Comparison of ENCODE assay signal across 8 cellular contexts in genomic region chr1:173866462-173866861, GRCh38. TPM values are rescaled to one million over a fixed set of nuclear protein-coding genes. Genes with fewer than 3 reads are reported as not detected.
DNase-seq lines count a peak whose midpoint lies in the region; ATAC-seq and TF ChIP-seq lines count a peak whose summit lies in the region.

No MANE protein-coding gene starts in this region.

- peaks cover 41% of the 10 kb centered on the region for H4K20me1 ChIP-seq in OCI-LY7 (ENCODE audit: insufficient read depth, low read length)

- no peaks in the 10 kb centered on the region for H3K9me2 ChIP-seq in OCI-LY7 (ENCODE audit: insufficient read depth, low read length)

- H3K9me3 ChIP-seq in OCI-LY7 (ENCODE audit: low read length) (no peaks in the 10 kb centered on the region), endocrine pancreas (ENCODE audit: control insufficient read depth, low read length) (no peaks in the 10 kb centered on the region), neutrophil (no peaks in the 10 kb centered on the region)

- H3K36me3 ChIP-seq in OCI-LY7 (ENCODE audit: insufficient read depth, low read length) = peaks cover 71% of the 10 kb centered on the region
- H3K36me3 ChIP-seq in endocrine pancreas (ENCODE audit: control insufficient read depth, insufficient read depth, low read length) = no peaks in the 10 kb centered on the region
- H3K36me3 ChIP-seq in neutrophil = peaks cover 43% of the 10 kb centered on the region

- H3K9ac ChIP-seq in endocrine pancreas (ENCODE audit: control insufficient read depth, insufficient read depth, low read length) = no peak overlapping the region

- TF ChIP-seq CTCF in OCI-LY7 (conservative IDR thresholded peaks at IDR 0.05; ENCODE audit: low read length) = no peak
- TF ChIP-seq CTCF in neutrophil (IDR thresholded peaks at IDR 0.05) = no peak

- no peak overlapping the region for H2AFZ ChIP-seq in OCI-LY7 (ENCODE audit: low read length)

- H3K27me3 ChIP-seq in endocrine pancreas (ENCODE audit: control insufficient read depth, insufficient read depth, low read length) (no peaks in the 10 kb centered on the region), neutrophil (no peaks in the 10 kb centered on the region)

- CTCF ChIA-PET in OCI-LY7 (lab: Charles Lee; ENCODE audit: unreplicated experiment) = interaction anchor here (0.6 kb wide), 1 partner anchor 516 kb away, joined by 3 read pairs; no protein-coding TSS in a partner anchor

- no TSS peak for BruUV-seq in OCI-LY7 (replicated peaks; lab: Mats Ljungman, UMichigan)

- peaks cover 63% of the 10 kb centered on the region for H3K4me1 ChIP-seq in OCI-LY7 (ENCODE audit: insufficient read depth, low read length, poor library complexity, severe bottlenecking)
- H3K4me1 ChIP-seq in endocrine pancreas (ENCODE audit: control insufficient read depth, insufficient read depth, low read length) = peaks cover 10% of the 10 kb centered on the region
- H3K4me1 ChIP-seq in neutrophil (ENCODE audit: control insufficient read depth in 1 of 2, insufficient read depth in 1 of 2, low read depth in 1 of 2, low read length in 1 of 2) = peaks cover 42 to 61% of the 10 kb centered on the region in 2 experiments

- peak overlapping the region; percentile 93 for H3K4me2 ChIP-seq in OCI-LY7 (ENCODE audit: low read length)

- H3K27ac ChIP-seq in OCI-LY7 (ENCODE audit: low read depth, low read length, poor library complexity, severe bottlenecking) = peak overlapping the region; percentile 91
- H3K27ac ChIP-seq in neutrophil = peak overlapping the region; percentile 95

- DNase-seq in ELR (ENCODE audit: low read depth) (peak; percentile 35), OCI-LY7 (ENCODE audit: low spot score) (peak; percentile 29), NCI-H1694 treated with DMSO at 0.1 percent for 48 hours (lab: John Stamatoyannopoulos, UW) (no peak), NK-92 (lab: John Stamatoyannopoulos, UW; ENCODE audit: unreplicated experiment) (no peak)

- H3K4me3 ChIP-seq in OCI-LY7 (ENCODE audit: low read depth, low read length, poor library complexity, severe bottlenecking) = peak overlapping the region; percentile 98
- peak overlapping the region; percentile 44 for H3K4me3 ChIP-seq in endocrine pancreas (ENCODE audit: control insufficient read depth, insufficient read depth, low read length)
- H3K4me3 ChIP-seq in neutrophil (ENCODE audit: low read depth in 1 of 2, low read length in 1 of 2) = peak overlapping the region; percentile 76 to 89

- intact Hi-C loops in OCI-LY7 (cut with micrococcal nuclease; ENCODE audit: unreplicated experiment) = loop anchor here (5.0 kb wide), 5 partner anchors 291 to 1334 kb away; partner anchors contain the start of genes PRDX6, RABGAP1L and SUCO

- H3K79me2 ChIP-seq in OCI-LY7 (ENCODE audit: insufficient read depth, low read depth, low read length) = peaks cover 70% of the 10 kb centered on the region

- ATAC-seq in GM21447 (IDR thresholded peaks at IDR 0.05; ENCODE audit: unreplicated experiment) (no peak), GM18520 (IDR thresholded peaks at IDR 0.05; ENCODE audit: unreplicated experiment) (no peak)

- POLR2A ChIA-PET in OCI-LY7 (lab: Charles Lee) = interaction anchor here (0.6 to 1.5 kb wide), 2 partner anchors 203 to 449 kb away, joined by 4 to 6 read pairs; no protein-coding TSS in a partner anchor

RNA-seq across cellular contexts. Expression of gene GAS5, which starts 1.3 kb away (rescaled TPM):
- 899 and 1,026 TPM in 2 replicates for total RNA-seq in OCI-LY7 (2014; rRNA removed; shearing (Covaris generic))
- total RNA-seq in OCI-LY7 (2022) = 901 and 987 TPM in 2 replicates

RNA-seq across cellular contexts. Expression of gene ZBTB37, which starts 1.7 kb away (rescaled TPM):
- 10.9 TPM in 2 replicates for total RNA-seq in OCI-LY7 (2014; rRNA removed; shearing (Covaris generic))
- 23.7 and 23.9 TPM in 2 replicates for total RNA-seq in OCI-LY7 (2022)

RNA-seq across cellular contexts. Expression of gene CENPL, which starts 41.8 kb away (rescaled TPM):
- total RNA-seq in OCI-LY7 (2014; rRNA removed; shearing (Covaris generic)) = 25.4 and 47.0 TPM in 2 replicates
- 36.1 and 39.3 TPM in 2 replicates for total RNA-seq in OCI-LY7 (2022)

RNA-seq across cellular contexts. Expression of gene DARS2, which starts 42.0 kb away (rescaled TPM):
- total RNA-seq in OCI-LY7 (2014; rRNA removed; shearing (Covaris generic)) = 42.4 and 45.6 TPM in 2 replicates
- 70.8 and 74.8 TPM in 2 replicates for total RNA-seq in OCI-LY7 (2022)

RNA-seq across cellular contexts. Expression of gene SERPINC1, which starts 50.7 kb away (rescaled TPM):
- not detected in 2 replicates for total RNA-seq in OCI-LY7 (2014; rRNA removed; shearing (Covaris generic))
- not detected in 2 replicates for total RNA-seq in OCI-LY7 (2022)

Comparison
In these comparisons a context has a peak if more than half of its experiments do, and no peak if none do; other contexts are left out.
1. DNase-seq: peak in ELR (single experiment) and OCI-LY7 (single experiment); none in NCI-H1694 treated with DMSO at 0.1 percent for 48 hours (single experiment) and NK-92 (single experiment).
2. H3K4me3 ChIP-seq: peak in every context shown above with its lines; median percentile 98 in OCI-LY7; 82 in neutrophil; 44 in endocrine pancreas.